In the genomic region with DNA sequence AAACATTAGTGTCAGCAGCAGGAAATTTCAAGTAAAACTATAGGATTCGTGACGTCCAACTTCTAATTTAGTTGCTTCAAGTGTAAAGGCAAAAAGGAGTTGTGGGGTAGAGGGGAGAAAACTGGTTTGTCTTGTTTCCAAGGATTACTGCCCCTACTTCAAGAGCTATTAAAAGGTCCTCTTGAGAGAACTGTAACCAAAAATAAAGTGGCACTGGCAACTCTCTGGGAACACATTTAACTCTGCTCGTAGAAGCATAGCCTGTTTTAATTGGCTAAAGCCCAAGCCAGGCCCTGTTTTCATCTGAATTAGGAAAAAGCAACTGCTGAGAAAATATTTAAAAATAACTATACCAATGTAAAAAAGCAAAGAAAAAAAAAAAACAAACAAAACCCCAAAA, we compare ENCODE assay signal across 1 cellular context.
TF ChIP-seq lines count a peak whose summit lies in the region.

No MANE protein-coding gene starts in this region.

TF ChIP-seq in H1, 55 proteins besides CTCF, POLR2A, EP300 and RAD21 (continued from another document):
- no peak for TF ChIP-seq KDM1A (IDR thresholded peaks at IDR 0.05; ENCODE audit: borderline replicate concordance, low read length)
- TF ChIP-seq RNF2 (IDR thresholded peaks at IDR 0.05; ENCODE audit: borderline replicate concordance, low read depth, low read length, missing control alignments, poor library complexity, severe bottlenecking): no peak
- TF ChIP-seq KDM4A (IDR thresholded peaks at IDR 0.05; ENCODE audit: low read depth, low read length, severe bottlenecking): no peak
- TF ChIP-seq EZH2 (IDR thresholded peaks at IDR 0.05; ENCODE audit: low read depth, low read length, severe bottlenecking): no peak
- no peak for TF ChIP-seq ATF3 (IDR thresholded peaks at IDR 0.05; ENCODE audit: insufficient read depth, low read depth, low read length)
- TF ChIP-seq BACH1 (IDR thresholded peaks at IDR 0.05; ENCODE audit: low read length): no peak
- no peak for TF ChIP-seq TAF1 (IDR thresholded peaks at IDR 0.05; ENCODE audit: low read depth, low read length)
- no peak for TF ChIP-seq TBP (IDR thresholded peaks at IDR 0.05; ENCODE audit: low read depth, low read length)
